9 cellular contexts compared by ENCODE assay signal in genomic region chr4:143912478-143912877, GRCh38. TPM values are rescaled to one million over a fixed set of nuclear protein-coding genes. Genes with fewer than 3 reads are reported as not detected.
DNase-seq lines count a peak whose midpoint lies in the region; ATAC-seq and TF ChIP-seq lines count a peak whose summit lies in the region.
"Not testable (repeated sequence)": the region's sequence is repeated elsewhere in the genome, so short reads cannot be mapped to it uniquely, and the experiment has no call there.
"Had no signal": no experiment of that assay in that cellular context is flagged by ENCODE, and none has a peak within 500 bp of the region (broad histone marks: within the 10 kb centered on the region; RNA-seq: fewer than 3 reads in every experiment).

No MANE protein-coding gene starts in this region.

- H3K36me3 Mint-ChIP-seq in stimulated activated effector memory CD8-positive, alpha-beta T cell treated with anti-CD3 and anti-CD28 coated beads, Interleukin-12 subunit alpha, Interleukin-12 subunit beta, amount 100 ng/mL, for 72 hours, result not testable (repeated sequence)

- not testable (repeated sequence) for H3K4me2 ChIP-seq in mesenchymal stem cell (ENCODE audit: low read length, poor library complexity, severe bottlenecking)

- not testable (repeated sequence) for H4K8ac ChIP-seq in mesenchymal stem cell (ENCODE audit: low read length)

- peak overlapping the region; percentile 84 for H3K9ac ChIP-seq in adipocyte (ENCODE audit: low read length)
- H3K9ac ChIP-seq in mesenchymal stem cell (ENCODE audit: low read length), result peak overlapping the region; percentile 83

- ATAC-seq in HG02798 (IDR thresholded peaks at IDR 0.05; ENCODE audit: poor library complexity, unreplicated experiment) (peak; percentile 20), SK-N-SH treated with all-trans-retinoic acid at 6 μM for 48 hours (peak; percentile 45; the same call in 2 of the 3 replicates)
- ATAC-seq in stimulated activated effector memory CD8-positive, alpha-beta T cell treated with anti-CD3 and anti-CD28 coated beads, Interleukin-12 subunit alpha, Interleukin-12 subunit beta, amount 100 ng/mL, for 72 hours, result not testable (repeated sequence)

- WGBS in esophagus muscularis mucosa, result 61% methylated on average over 1 of the region's 2 CpGs
- 63% methylated on average over 1 of the region's 2 CpGs for WGBS in mesenchymal stem cell

- not testable (repeated sequence) for H3K36me3 ChIP-seq in ACC112 (ENCODE audit: insufficient read depth, low read length); GM06990 (ENCODE audit: control insufficient read depth, insufficient read depth, low read length); adipocyte (ENCODE audit: control insufficient read depth, insufficient read depth, low read length, severe bottlenecking); esophagus muscularis mucosa; mesenchymal stem cell (ENCODE audit: control insufficient read depth in 1 of 2, insufficient read depth in 2 of 2, low read depth in 1 of 2, low read length in 2 of 2)

- not testable (repeated sequence) for H4K91ac ChIP-seq in mesenchymal stem cell (ENCODE audit: low read length)

- H2AK5ac ChIP-seq in mesenchymal stem cell (ENCODE audit: low read length, severe bottlenecking), result not testable (repeated sequence)

- not testable (repeated sequence) for H2BK5ac ChIP-seq in mesenchymal stem cell (ENCODE audit: low read depth, low read length, poor library complexity, severe bottlenecking)

- H3K27ac ChIP-seq in ACC112 (ENCODE audit: low read depth, low read length) (0 out of 2 replicates have a peak overlapping the region, but pooled peaks have one; percentile 16), esophagus muscularis mucosa (replicated peaks in 1 of 4) (peak overlapping the region in 1 of 4 donors; percentile 54)
- H3K27ac ChIP-seq in mesenchymal stem cell (ENCODE audit: low read length, poor library complexity, severe bottlenecking), result not testable (repeated sequence)

- H3K27me3 ChIP-seq in ACC112 (ENCODE audit: insufficient read depth, low read length); GM06990 (replicated peaks; ENCODE audit: control insufficient read depth, insufficient read depth, low read length); adipocyte (replicated peaks; ENCODE audit: control insufficient read depth, insufficient read depth, low read length); esophagus muscularis mucosa; mesenchymal stem cell (ENCODE audit: control insufficient read depth in 1 of 2, insufficient read depth in 1 of 2, low read length in 2 of 2): not testable (repeated sequence)

- not testable (repeated sequence) for H2BK15ac ChIP-seq in mesenchymal stem cell (ENCODE audit: low read depth, poor library complexity, severe bottlenecking)

- H3K14ac ChIP-seq in mesenchymal stem cell (ENCODE audit: low read length in 2 of 2), result not testable (repeated sequence)

- not testable (repeated sequence) for H2BK12ac ChIP-seq in mesenchymal stem cell (ENCODE audit: low read length in 2 of 2)

- H3K4me3 ChIP-seq in ACC112 (ENCODE audit: low read depth, low read length) (peak overlapping the region; percentile 84), GM06990 (replicated peaks; ENCODE audit: low read depth, low read length) (peak overlapping the region; percentile 75), adipocyte (ENCODE audit: low read length) (peak overlapping the region; percentile 84), esophagus muscularis mucosa (peak overlapping the region in 3 of 4 donors; percentile 45 to 60 (median 47)), mesenchymal stem cell (ENCODE audit: insufficient read depth in 1 of 2, low read depth in 1 of 2, low read length in 2 of 2) (peak overlapping the region in 1 of 2 experiments; percentile 77)

- not testable (repeated sequence) for H3K4me1 Mint-ChIP-seq in stimulated activated effector memory CD8-positive, alpha-beta T cell treated with anti-CD3 and anti-CD28 coated beads, Interleukin-12 subunit alpha, Interleukin-12 subunit beta, amount 100 ng/mL, for 72 hours

- not testable (repeated sequence) for H3K9me3 ChIP-seq in adipocyte (ENCODE audit: control insufficient read depth, low read length); esophagus muscularis mucosa; mesenchymal stem cell (ENCODE audit: control insufficient read depth, low read length)

- not testable (repeated sequence) for H3K4ac ChIP-seq in mesenchymal stem cell (ENCODE audit: low read depth in 1 of 2, low read length in 2 of 2)

- TF ChIP-seq POLR2A in esophagus muscularis mucosa (IDR thresholded peaks at IDR 0.05; ENCODE audit: low read depth), result not testable (repeated sequence)

- intact Hi-C loops in esophagus muscularis mucosa (cut with DNase I), result not testable (repeated sequence)

- DNase-seq in GM06990 (ENCODE audit: extremely low read depth, insufficient read length); adipocyte (ENCODE audit: low read depth); esophagus muscularis mucosa (ENCODE audit: extremely low spot score); mesenchymal stem cell; stimulated activated effector memory CD8-positive, alpha-beta T cell treated with anti-CD3 and anti-CD28 coated beads, Interleukin-12 subunit alpha, Interleukin-12 subunit beta, amount 100 ng/mL, for 72 hours (ENCODE audit: low spot score in 2 of 2): not testable (repeated sequence)

- H3K18ac ChIP-seq in mesenchymal stem cell (ENCODE audit: low read depth in 1 of 2, low read length in 2 of 2), result not testable (repeated sequence)

- H3K79me1 ChIP-seq in mesenchymal stem cell (replicated peaks; ENCODE audit: low read length, poor library complexity, severe bottlenecking), result not testable (repeated sequence)

- peak overlapping the region; percentile 25 for H2AFZ ChIP-seq in ACC112 (ENCODE audit: low read length, unreplicated experiment)
- not testable (repeated sequence) for H2AFZ ChIP-seq in mesenchymal stem cell (ENCODE audit: low read depth, low read length)

- H3K9me3 Mint-ChIP-seq in stimulated activated effector memory CD8-positive, alpha-beta T cell treated with anti-CD3 and anti-CD28 coated beads, Interleukin-12 subunit alpha, Interleukin-12 subunit beta, amount 100 ng/mL, for 72 hours, result not testable (repeated sequence)

- not testable (repeated sequence) for H2BK120ac ChIP-seq in mesenchymal stem cell (ENCODE audit: low read depth, low read length)

- H3K4me3 Mint-ChIP-seq in stimulated activated effector memory CD8-positive, alpha-beta T cell treated with anti-CD3 and anti-CD28 coated beads, Interleukin-12 subunit alpha, Interleukin-12 subunit beta, amount 100 ng/mL, for 72 hours, result peak overlapping the region; percentile 53

- H3K4me1 ChIP-seq in ACC112 (ENCODE audit: control insufficient read depth, insufficient read depth, low read length, unreplicated experiment); adipocyte (ENCODE audit: control insufficient read depth, insufficient read depth, low read length); esophagus muscularis mucosa; mesenchymal stem cell (ENCODE audit: control insufficient read depth, insufficient read depth, low read depth, low read length): not testable (repeated sequence)

- not testable (repeated sequence) for H3K79me2 ChIP-seq in ACC112 (ENCODE audit: control insufficient read depth, insufficient read depth, low read length, unreplicated experiment)

- not testable (repeated sequence) for H3K23ac ChIP-seq in mesenchymal stem cell (ENCODE audit: low read length in 2 of 2)

- H3K27ac Mint-ChIP-seq in stimulated activated effector memory CD8-positive, alpha-beta T cell treated with anti-CD3 and anti-CD28 coated beads, Interleukin-12 subunit alpha, Interleukin-12 subunit beta, amount 100 ng/mL, for 72 hours, result peak overlapping the region; percentile 37

- not testable (repeated sequence) for TF ChIP-seq CTCF in GM06990 (IDR thresholded peaks at IDR 0.05; ENCODE audit: insufficient read depth, low read length, poor library complexity, severe bottlenecking); esophagus muscularis mucosa (IDR thresholded peaks at IDR 0.05)

- TF ChIP-seq EP300 in esophagus muscularis mucosa (IDR thresholded peaks at IDR 0.05), result not testable (repeated sequence)

RNA-seq across cellular contexts. Expression of gene GYPE, which starts 7.1 kb away (rescaled TPM):
- total RNA-seq in esophagus muscularis mucosa, result under 1 TPM in 1 of 4 donors, not detected in 3; 0.33 TPM
- not detected for polyA plus RNA-seq in mesenchymal stem cell (2013, experiment 1 of 2)
- polyA plus RNA-seq in mesenchymal stem cell (2013, experiment 2 of 2), result not detected
- total RNA-seq: Daoy had no signal
